Comparison of ENCODE assay signal across 16 cellular contexts in the genomic region with DNA sequence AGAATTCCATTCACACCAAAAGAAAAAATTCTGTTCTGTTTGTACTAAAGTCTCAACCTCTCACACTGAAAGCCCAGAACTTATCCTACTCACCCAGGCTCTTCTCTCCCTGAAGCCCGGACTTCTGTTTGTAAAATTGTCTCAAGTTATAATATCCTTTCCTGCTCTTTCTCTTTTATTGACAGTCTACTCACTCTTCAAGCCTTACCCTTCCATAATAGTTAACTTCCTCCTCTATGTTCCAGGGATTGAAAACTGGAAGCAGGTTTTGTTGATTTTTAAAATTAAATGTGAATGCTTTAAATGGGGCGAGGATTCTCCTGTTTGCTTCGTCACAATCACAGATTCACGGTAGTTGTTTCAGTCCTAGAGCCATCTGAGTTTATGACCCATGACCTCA. TPM values are rescaled to one million over a fixed set of nuclear protein-coding genes. Genes with fewer than 3 reads are reported as not detected.
DNase-seq lines count a peak whose midpoint lies in the region; TF ChIP-seq lines count a peak whose summit lies in the region.
"Had no signal": no experiment of that assay in that cellular context is flagged by ENCODE, and none has a peak within 500 bp of the region (broad histone marks: within the 10 kb centered on the region; RNA-seq: fewer than 3 reads in every experiment).

No MANE protein-coding gene starts in this region.

- TF ChIP-seq CTCF in MCF 10A (IDR thresholded peaks at IDR 0.05; ENCODE audit: unreplicated experiment) (no peak), breast epithelium (IDR thresholded peaks at IDR 0.05) (no peak), PC-9 (conservative IDR thresholded peaks at IDR 0.05) (no peak), hepatocyte (IDR thresholded peaks at IDR 0.05; ENCODE audit: poor library complexity) (no peak), transverse colon (IDR thresholded peaks at IDR 0.05) (no peak), ascending aorta (IDR thresholded peaks at IDR 0.05) (no peak)

- H3K79me2 ChIP-seq in PC-9 (ENCODE audit: low read depth), result no peaks in the 10 kb centered on the region
- no peaks in the 10 kb centered on the region for H3K79me2 ChIP-seq in hepatocyte

- H3K27ac Mint-ChIP-seq in MCF 10A (ENCODE audit: low read depth, unreplicated experiment), result peak overlapping the region; percentile 84

- no peak for TF ChIP-seq POLR2A in breast epithelium (IDR thresholded peaks at IDR 0.05)
- TF ChIP-seq POLR2A in transverse colon (IDR thresholded peaks at IDR 0.05), result no peak

- H3K27me3 ChIP-seq in breast epithelium, result no peaks in the 10 kb centered on the region
- H3K27me3 ChIP-seq in PC-9 (ENCODE audit: insufficient read depth, low read depth), result no peaks in the 10 kb centered on the region
- no peaks in the 10 kb centered on the region for H3K27me3 ChIP-seq in hepatocyte
- no peaks in the 10 kb centered on the region for H3K27me3 ChIP-seq in transverse colon
- no peaks in the 10 kb centered on the region for H3K27me3 ChIP-seq in ascending aorta

- WGBS in hepatocyte (ENCODE audit: low lambda C conversion rate, missing lambda C conversion rate), result 89% methylated on average over 4 of the region's 4 CpGs
- 62 to 63% methylated on average over 1 to 4 of the region's 4 CpGs for WGBS in transverse colon (ENCODE audit: low coverage in 1 of 2), 2 donors

- H3K4me3 ChIP-seq in breast epithelium, result no peak overlapping the region
- no peak overlapping the region for H3K4me3 ChIP-seq in PC-9
- no peak overlapping the region for H3K4me3 ChIP-seq in hepatocyte
- no peak overlapping the region for H3K4me3 ChIP-seq in transverse colon
- no peak overlapping the region for H3K4me3 ChIP-seq in ascending aorta

- H3K9me2 ChIP-seq in PC-9 (ENCODE audit: insufficient read depth) (no peaks in the 10 kb centered on the region), hepatocyte (replicated peaks; ENCODE audit: insufficient read depth) (no peaks in the 10 kb centered on the region)
- H3K9me2 ChIP-seq: SK-N-SH had no signal

- no peaks in the 10 kb centered on the region for H3K36me3 Mint-ChIP-seq in MCF 10A (ENCODE audit: insufficient read depth, unreplicated experiment)

- H2AFZ ChIP-seq in PC-9 (no peak overlapping the region), hepatocyte (no peak overlapping the region)

- intact Hi-C loops in MCF 10A (cut with micrococcal nuclease) (no loop called here), breast epithelium (cut with DNase I; ENCODE audit: low total_unique reads) (no loop called here), PC-9 (cut with micrococcal nuclease; ENCODE audit: unreplicated experiment) (loop anchor here (2.0 kb wide), 1 partner anchor 31 kb away; no protein-coding TSS in a partner anchor), transverse colon (cut with DNase I; ENCODE audit: low total_unique reads) (no loop called here), ascending aorta (cut with DNase I) (no loop called here)

- DNase-seq in MCF 10A (ENCODE audit: unreplicated experiment), result no peak
- DNase-seq in breast epithelium (ENCODE audit: low spot score in 2 of 2), result no peak
- DNase-seq in PC-9, result no peak
- no peak for DNase-seq in hepatocyte (ENCODE audit: low spot score)
- DNase-seq in transverse colon, result no peak
- DNase-seq in ascending aorta (ENCODE audit: low spot score in 2 of 2), result no peak
- no peak for DNase-seq in NCI-H2196 (lab: John Stamatoyannopoulos, UW; ENCODE audit: unreplicated experiment)
- DNase-seq in NCI-H2029 treated with DMSO at 0.1 percent for 48 hours (lab: John Stamatoyannopoulos, UW), result no peak
- DNase-seq: BE2C, DMS 273 treated with DMSO at 0.1 percent for 48 hours, NCI-H1092, NCI-H1436, NCI-H2171 treated with DMSO at 0.1 percent for 48 hours, NCI-H748 treated with DMSO at 0.1 percent for 48 hours, SIG-M5, SK-N-SH had no signal

- H3K4me3 Mint-ChIP-seq in MCF 10A (ENCODE audit: unreplicated experiment), result no peak overlapping the region

- peak overlapping the region; percentile 52; the same call in 1 of the 2 replicates for H3K4me2 ChIP-seq in PC-9
- peak overlapping the region; percentile 50 for H3K4me2 ChIP-seq in hepatocyte

- peaks cover 31% of the 10 kb centered on the region for H3K4me1 Mint-ChIP-seq in MCF 10A (ENCODE audit: insufficient read depth, unreplicated experiment)

- no peaks in the 10 kb centered on the region for H3K27me3 Mint-ChIP-seq in MCF 10A (ENCODE audit: insufficient read depth, unreplicated experiment)

- H4K20me1 ChIP-seq in PC-9 (ENCODE audit: insufficient read depth) (no peaks in the 10 kb centered on the region), hepatocyte (ENCODE audit: insufficient read depth, poor library complexity, severe bottlenecking) (no peaks in the 10 kb centered on the region)

- no peak for TF ChIP-seq EP300 in transverse colon (IDR thresholded peaks at IDR 0.05; ENCODE audit: low read depth)

- no peaks in the 10 kb centered on the region for H3K4me1 ChIP-seq in breast epithelium
- H3K4me1 ChIP-seq in PC-9 (replicated peaks; ENCODE audit: insufficient read depth), result peaks cover 64% of the 10 kb centered on the region
- H3K4me1 ChIP-seq in hepatocyte (ENCODE audit: insufficient read depth), result peaks cover 21% of the 10 kb centered on the region
- H3K4me1 ChIP-seq in transverse colon, result peaks cover 0 to 25% (median 14%) of the 10 kb centered on the region in 4 donors
- H3K4me1 ChIP-seq in ascending aorta, result no peaks in the 10 kb centered on the region
- H3K4me1 ChIP-seq: BE2C had no signal

- H3K9me3 ChIP-seq in breast epithelium, result no peaks in the 10 kb centered on the region
- H3K9me3 ChIP-seq in PC-9 (ENCODE audit: insufficient read depth, low read depth), result 0 out of 2 replicates have a peak, but pooled peaks cover 11% of the 10 kb centered on the region
- no peaks in the 10 kb centered on the region for H3K9me3 ChIP-seq in hepatocyte (ENCODE audit: low read depth)
- H3K9me3 ChIP-seq in transverse colon, result no peaks in the 10 kb centered on the region
- H3K9me3 ChIP-seq in ascending aorta, result no peaks in the 10 kb centered on the region
- H3K9me3 ChIP-seq: BE2C, SK-N-SH had no signal

- H3K36me3 ChIP-seq in breast epithelium (no peaks in the 10 kb centered on the region), PC-9 (ENCODE audit: low read depth) (no peaks in the 10 kb centered on the region), hepatocyte (replicated peaks; ENCODE audit: insufficient read depth, low read depth) (no peaks in the 10 kb centered on the region), transverse colon (no peaks in the 10 kb centered on the region), ascending aorta (no peaks in the 10 kb centered on the region)
- H3K36me3 ChIP-seq: BE2C had no signal

- peaks cover 40% of the 10 kb centered on the region for H3F3A ChIP-seq in PC-9 (ENCODE audit: insufficient read depth, low read depth)

- in situ Hi-C loops in transverse colon (cut with MboI; ENCODE audit: low pct_ligation_motif_present in 1 of 4, low pct_unique_long_range_greater_than_20kb in 1 of 4, low sequenced_read_pairs in 3 of 4), result no loop called here

- CTCF ChIA-PET in MCF 10A (lab: Yijun Ruan, JAX), result interaction anchor here (1.5 to 2.2 kb wide), 2 partner anchors 28 to 226 kb away, joined by 8 to 9 read pairs; no protein-coding TSS in a partner anchor
- CTCF ChIA-PET in PC-9 (lab: Charles Lee), result interaction anchor here (1.1 kb wide), 1 partner anchor 114 kb away, joined by 3 read pairs; no protein-coding TSS in a partner anchor

- BruUV-seq in MCF 10A (replicated peaks; lab: Mats Ljungman, UMichigan), result no TSS peak
- no TSS peak for BruUV-seq in PC-9 (replicated peaks; lab: Mats Ljungman, UMichigan)

- POLR2A ChIA-PET in MCF 10A (lab: Yijun Ruan, JAX), result interaction anchor here (1.3 to 2.6 kb wide), 3 partner anchors 32 to 195 kb away, joined by 3 to 8 read pairs (median 7); no protein-coding TSS in a partner anchor
- POLR2A ChIA-PET in PC-9 (lab: Charles Lee; ENCODE audit: unreplicated experiment), result no interaction called here

- H3K9me3 Mint-ChIP-seq in MCF 10A (ENCODE audit: unreplicated experiment), result peaks cover 9% of the 10 kb centered on the region

- H3K27ac ChIP-seq in breast epithelium (no peak overlapping the region), PC-9 (peak overlapping the region; percentile 91), hepatocyte (peak overlapping the region; percentile 79), transverse colon (peak overlapping the region; percentile 2 to 30 (median 14)), ascending aorta (no peak overlapping the region)

RNA-seq across cellular contexts. Expression of a gene that starts 51.7 kb away (rescaled TPM):
- total RNA-seq in MCF 10A (2022), result 10.3 and 10.7 TPM in 2 replicates
- 10 to 100 TPM in 1 of 3 donors, 1 to 10 TPM in 2; 7.9 to 11.1 (median 8.6) TPM for total RNA-seq in breast epithelium
- 4.3 and 4.8 TPM in 2 replicates for total RNA-seq in PC-9 (2021)
- 3.7 and 4.1 TPM in 2 replicates for total RNA-seq in hepatocyte
- 4.2 TPM in 2 replicates for polyA plus RNA-seq in hepatocyte
- total RNA-seq in transverse colon, result 10 to 100 TPM; 15.7 to 22.4 (median 20.5) TPM
- 10.4 TPM for total RNA-seq in ascending aorta

Comparison
In these comparisons a context has a peak if more than half of its experiments do, and no peak if none do; other contexts are left out.
1. H3K27ac ChIP-seq: peak in PC-9 (single experiment), hepatocyte (single experiment) and transverse colon (4 of 4); none in breast epithelium (0 of 2) and ascending aorta (0 of 2).